In the genomic region with DNA sequence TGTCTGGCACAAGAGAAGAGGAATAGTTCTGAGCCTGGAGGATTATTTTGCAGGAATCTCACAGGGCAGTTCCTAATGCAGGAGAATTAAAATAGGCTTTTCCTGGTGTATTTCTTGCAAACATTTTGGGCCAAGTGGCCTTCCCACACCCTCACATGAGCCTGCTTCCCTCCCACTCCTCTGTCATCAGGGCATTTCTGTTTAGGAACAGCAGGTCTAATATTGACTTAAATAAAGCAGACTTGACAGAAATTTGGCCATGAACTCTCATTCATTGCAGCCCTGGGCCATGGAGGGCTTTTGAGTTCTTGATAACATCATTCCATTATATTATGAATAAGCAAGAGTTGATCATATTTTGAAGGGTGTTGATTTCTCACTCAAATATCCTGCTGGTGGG, we compare ENCODE assay signal across 5 cellular contexts. TPM values are rescaled to one million over a fixed set of nuclear protein-coding genes. Genes with fewer than 3 reads are reported as not detected.
"Had no signal": no experiment of that assay in that cellular context is flagged by ENCODE, and none has a peak within 500 bp of the region (broad histone marks: within the 10 kb centered on the region; RNA-seq: fewer than 3 reads in every experiment).

No MANE protein-coding gene starts in this region.

RNA-seq across cellular contexts. Expression of a gene that starts 4.6 kb away (rescaled TPM):
- total RNA-seq: M059J, Peyer's patch, SJCRH30, SK-MEL-5 had no signal

RNA-seq across cellular contexts. Expression of a gene that starts 23.4 kb away (rescaled TPM):
- total RNA-seq: Peyer's patch, SJCRH30, SK-MEL-5 had no signal

RNA-seq across cellular contexts. Expression of a gene that starts 25.3 kb away (rescaled TPM):
- total RNA-seq: M059J, Peyer's patch, SJCRH30, SK-MEL-5 had no signal

RNA-seq across cellular contexts. Expression of a gene that starts 41.2 kb away (rescaled TPM):
- total RNA-seq: M059J, Peyer's patch, SJCRH30, SK-MEL-5 had no signal

RNA-seq across cellular contexts. Expression of a gene that starts 43.5 kb away (rescaled TPM):
- total RNA-seq: M059J, PC-3, Peyer's patch, SJCRH30, SK-MEL-5 had no signal
